1 cellular context compared by ENCODE assay signal in the genomic region with DNA sequence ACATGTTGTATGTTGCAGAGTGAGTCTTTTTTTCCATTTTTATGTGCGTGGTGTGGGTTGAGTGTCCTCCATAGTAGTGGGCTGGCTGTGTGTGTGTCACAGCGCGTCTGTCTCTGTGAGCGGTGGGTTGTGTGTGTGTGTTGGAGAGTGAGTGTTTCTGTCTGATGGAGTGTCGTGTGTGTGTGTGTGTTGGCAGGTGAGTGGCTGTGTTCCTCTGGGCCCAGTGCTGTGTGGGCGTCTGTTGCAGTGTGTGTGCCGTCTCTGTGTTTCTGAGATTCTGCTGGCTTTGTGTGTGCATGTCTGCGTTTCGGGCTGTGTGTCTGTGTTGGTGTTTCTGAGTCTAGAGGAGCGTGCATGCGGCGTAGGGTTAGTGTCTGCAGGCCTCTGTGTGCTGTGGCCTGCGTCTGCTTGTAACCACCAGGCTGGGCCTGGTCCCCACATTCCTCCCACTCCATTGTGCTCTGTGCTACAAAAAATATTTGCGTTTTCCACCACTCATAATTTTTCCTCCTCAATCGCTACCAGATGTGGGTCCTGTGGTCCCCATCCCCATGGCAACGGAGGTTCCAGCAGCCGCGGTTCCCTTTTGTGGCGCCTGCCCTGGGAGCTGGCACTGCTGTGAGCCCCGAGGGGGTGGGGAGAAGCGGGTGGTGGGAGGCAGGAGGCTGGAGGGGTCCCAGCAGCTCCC.
TF ChIP-seq lines count a peak whose summit lies in the region.

No MANE protein-coding gene starts in this region.

TF ChIP-seq in K562, 482 proteins besides CTCF, POLR2A, EP300 and RAD21 (continued from another document and continues in another):
- TF ChIP-seq ZBTB12 (CRISPR knock-in tag; IDR thresholded peaks at IDR 0.05) (no peak), SRSF3 (IDR thresholded peaks at IDR 0.05; ENCODE audit: insufficient read depth, low read length) (no peak), ATF1 (CRISPR knock-in tag; IDR thresholded peaks at IDR 0.05) (no peak), ATF1 (tag; IDR thresholded peaks at IDR 0.05) (no peak), ZNF134 (CRISPR knock-in tag; conservative IDR thresholded peaks at IDR 0.05) (no peak), ZNF232 (CRISPR knock-in tag; IDR thresholded peaks at IDR 0.05) (no peak), BRF1 (IDR thresholded peaks at IDR 0.05; ENCODE audit: borderline replicate concordance, extremely low read depth, insufficient read length) (no peak), RBM39 (optimal IDR thresholded peaks at IDR 0.05; ENCODE audit: low read depth, low read length) (peak; percentile 33), ZBTB8A (IDR thresholded peaks at IDR 0.05; ENCODE audit: partially characterized antibody) (no peak), ZFP30 (CRISPR knock-in tag; IDR thresholded peaks at IDR 0.05; ENCODE audit: borderline replicate concordance) (no peak), ZFX (CRISPR knock-in tag; IDR thresholded peaks at IDR 0.05) (0 out of 2 replicates have a peak, but pooled peaks have one; percentile 1), CC2D1A (IDR thresholded peaks at IDR 0.05) (0 out of 2 replicates have a peak, but pooled peaks have one; percentile 28), SMARCA5 (IDR thresholded peaks at IDR 0.05) (peak; percentile 82), PML (IDR thresholded peaks at IDR 0.05; ENCODE audit: low read length) (no peak), MGA (IDR thresholded peaks at IDR 0.05) (no peak), ZNF561 (CRISPR knock-in tag; conservative IDR thresholded peaks at IDR 0.05) (no peak), SOX6 (IDR thresholded peaks at IDR 0.05) (no peak), TRIM25 (IDR thresholded peaks at IDR 0.05; ENCODE audit: borderline replicate concordance) (peak; percentile 13; the same call in 1 of the 2 replicates), KAT8 (IDR thresholded peaks at IDR 0.05; ENCODE audit: low read depth) (no peak), MCM5 (IDR thresholded peaks at IDR 0.05; ENCODE audit: low read depth) (peak; percentile 99; the same call in 1 of the 2 replicates), ZC3H8 (IDR thresholded peaks at IDR 0.05) (no peak), PURB (CRISPR knock-in tag; IDR thresholded peaks at IDR 0.05; ENCODE audit: low read depth) (no peak), XRCC4 (IDR thresholded peaks at IDR 0.05; ENCODE audit: extremely low read depth, insufficient read depth, insufficient read length) (no peak), NBN (IDR thresholded peaks at IDR 0.05; ENCODE audit: low read depth) (0 out of 2 replicates have a peak, but pooled peaks have one; percentile 37), ZBTB7A (IDR thresholded peaks at IDR 0.05; ENCODE audit: borderline replicate concordance, control insufficient read depth, low read depth, low read length) (no peak), EHMT2 (IDR thresholded peaks at IDR 0.05) (peak; percentile 52; the same call in 1 of the 2 replicates), RFX7 (CRISPR knock-in tag; IDR thresholded peaks at IDR 0.05) (no peak), STAT5B (CRISPR knock-in tag; IDR thresholded peaks at IDR 0.05) (no peak), BHLHE40 (IDR thresholded peaks at IDR 0.05; ENCODE audit: low read length) (no peak), TEAD4 (IDR thresholded peaks at IDR 0.05; ENCODE audit: low read length) (no peak), TEAD4 (CRISPR knock-in tag; IDR thresholded peaks at IDR 0.05; ENCODE audit: borderline replicate concordance) (no peak; the same call in 1 of the 2 replicates), MYBL2 (IDR thresholded peaks at IDR 0.05; ENCODE audit: low read depth) (no peak), MYBL2 (CRISPR knock-in tag; IDR thresholded peaks at IDR 0.05; ENCODE audit: borderline replicate concordance) (no peak), MCM7 (IDR thresholded peaks at IDR 0.05) (peak; percentile 92 to 99), HIVEP1 (CRISPR knock-in tag; IDR thresholded peaks at IDR 0.05) (no peak), CXXC5 (CRISPR knock-in tag; IDR thresholded peaks at IDR 0.05) (no peak), JUNB (CRISPR knock-in tag; conservative IDR thresholded peaks at IDR 0.05) (no peak), ZNF347 (CRISPR knock-in tag; IDR thresholded peaks at IDR 0.05; ENCODE audit: low read depth) (no peak), FOXK2 (conservative IDR thresholded peaks at IDR 0.05 in 1 of 2, IDR thresholded peaks at IDR 0.05 in 1 of 2; ENCODE audit: low read depth in 2 of 2) (peak in 1 of 2 experiments; percentile 37; a peak in 1 of 4 replicates)
- TF ChIP-seq, protein P1, sequence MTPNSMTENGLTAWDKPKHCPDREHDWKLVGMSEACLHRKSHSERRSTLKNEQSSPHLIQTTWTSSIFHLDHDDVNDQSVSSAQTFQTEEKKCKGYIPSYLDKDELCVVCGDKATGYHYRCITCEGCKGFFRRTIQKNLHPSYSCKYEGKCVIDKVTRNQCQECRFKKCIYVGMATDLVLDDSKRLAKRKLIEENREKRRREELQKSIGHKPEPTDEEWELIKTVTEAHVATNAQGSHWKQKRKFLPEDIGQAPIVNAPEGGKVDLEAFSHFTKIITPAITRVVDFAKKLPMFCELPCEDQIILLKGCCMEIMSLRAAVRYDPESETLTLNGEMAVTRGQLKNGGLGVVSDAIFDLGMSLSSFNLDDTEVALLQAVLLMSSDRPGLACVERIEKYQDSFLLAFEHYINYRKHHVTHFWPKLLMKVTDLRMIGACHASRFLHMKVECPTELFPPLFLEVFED (CRISPR knock-in tag; conservative IDR thresholded peaks at IDR 0.05) = peak; percentile 87
- TF ChIP-seq, protein P2, sequence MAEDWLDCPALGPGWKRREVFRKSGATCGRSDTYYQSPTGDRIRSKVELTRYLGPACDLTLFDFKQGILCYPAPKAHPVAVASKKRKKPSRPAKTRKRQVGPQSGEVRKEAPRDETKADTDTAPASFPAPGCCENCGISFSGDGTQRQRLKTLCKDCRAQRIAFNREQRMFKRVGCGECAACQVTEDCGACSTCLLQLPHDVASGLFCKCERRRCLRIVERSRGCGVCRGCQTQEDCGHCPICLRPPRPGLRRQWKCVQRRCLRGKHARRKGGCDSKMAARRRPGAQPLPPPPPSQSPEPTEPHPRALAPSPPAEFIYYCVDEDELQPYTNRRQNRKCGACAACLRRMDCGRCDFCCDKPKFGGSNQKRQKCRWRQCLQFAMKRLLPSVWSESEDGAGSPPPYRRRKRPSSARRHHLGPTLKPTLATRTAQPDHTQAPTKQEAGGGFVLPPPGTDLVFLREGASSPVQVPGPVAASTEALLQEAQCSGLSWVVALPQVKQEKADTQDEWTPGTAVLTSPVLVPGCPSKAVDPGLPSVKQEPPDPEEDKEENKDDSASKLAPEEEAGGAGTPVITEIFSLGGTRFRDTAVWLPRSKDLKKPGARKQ (CRISPR knock-in tag; IDR thresholded peaks at IDR 0.05) = no peak
- TF ChIP-seq, protein P3, sequence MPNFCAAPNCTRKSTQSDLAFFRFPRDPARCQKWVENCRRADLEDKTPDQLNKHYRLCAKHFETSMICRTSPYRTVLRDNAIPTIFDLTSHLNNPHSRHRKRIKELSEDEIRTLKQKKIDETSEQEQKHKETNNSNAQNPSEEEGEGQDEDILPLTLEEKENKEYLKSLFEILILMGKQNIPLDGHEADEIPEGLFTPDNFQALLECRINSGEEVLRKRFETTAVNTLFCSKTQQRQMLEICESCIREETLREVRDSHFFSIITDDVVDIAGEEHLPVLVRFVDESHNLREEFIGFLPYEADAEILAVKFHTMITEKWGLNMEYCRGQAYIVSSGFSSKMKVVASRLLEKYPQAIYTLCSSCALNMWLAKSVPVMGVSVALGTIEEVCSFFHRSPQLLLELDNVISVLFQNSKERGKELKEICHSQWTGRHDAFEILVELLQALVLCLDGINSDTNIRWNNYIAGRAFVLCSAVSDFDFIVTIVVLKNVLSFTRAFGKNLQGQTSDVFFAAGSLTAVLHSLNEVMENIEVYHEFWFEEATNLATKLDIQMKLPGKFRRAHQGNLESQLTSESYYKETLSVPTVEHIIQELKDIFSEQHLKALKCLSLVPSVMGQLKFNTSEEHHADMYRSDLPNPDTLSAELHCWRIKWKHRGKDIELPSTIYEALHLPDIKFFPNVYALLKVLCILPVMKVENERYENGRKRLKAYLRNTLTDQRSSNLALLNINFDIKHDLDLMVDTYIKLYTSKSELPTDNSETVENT (CRISPR knock-in tag; IDR thresholded peaks at IDR 0.05) = no peak; the same call in 1 of the 2 replicates
